ENCODE assay signal across 8 cellular contexts in genomic region chr11:65661599-65662246, GRCh38. TPM values are rescaled to one million over a fixed set of nuclear protein-coding genes. Genes with fewer than 3 reads are reported as not detected.
A peak's percentile ranks its signal among the peaks of the same experiment; 100 is the strongest.
DNase-seq lines count a peak whose midpoint lies in the region; ATAC-seq, FAIRE-seq and TF ChIP-seq lines count a peak whose summit lies in the region.

No MANE protein-coding gene starts in this region.

- H3K9me1 ChIP-seq in endothelial cell of umbilical vein (replicated peaks; ENCODE audit: control insufficient read depth, extremely low read depth, insufficient read depth, low read length): no peaks in the 10 kb centered on the region

- no peaks in the 10 kb centered on the region for H3K27me3 ChIP-seq in CD4-positive, CD25-positive, alpha-beta regulatory T cell (ENCODE audit: control insufficient read depth, insufficient read depth, low read length)
- H3K27me3 ChIP-seq in Panc1 (ENCODE audit: control insufficient read depth, insufficient read depth, low read length): no peaks in the 10 kb centered on the region
- H3K27me3 ChIP-seq in endothelial cell of umbilical vein (ENCODE audit: control insufficient read depth in 2 of 2, insufficient read depth in 2 of 2, low read length in 2 of 2): no peaks in the 10 kb centered on the region
- H3K27me3 ChIP-seq in neuronal stem cell (ENCODE audit: control insufficient read depth in 3 of 3, insufficient read depth in 3 of 3, low read depth in 1 of 3, low read length in 3 of 3): no peaks in the 10 kb centered on the region

- H2BK15ac ChIP-seq in neuronal stem cell (ENCODE audit: low read length): peak overlapping the region; percentile 37

- H3K14ac ChIP-seq in neuronal stem cell (ENCODE audit: low read length): peak overlapping the region; percentile 56

- peak overlapping the region; percentile 90 for H3K9ac ChIP-seq in endothelial cell of umbilical vein (replicated peaks; ENCODE audit: extremely low read depth, insufficient read depth, low read length)
- H3K9ac ChIP-seq in neuronal stem cell (ENCODE audit: low read depth, low read length, poor library complexity): peak overlapping the region; percentile 95

- peaks cover 4% of the 10 kb centered on the region for H3K27me3 Mint-ChIP-seq in CD4-positive, CD25-positive, alpha-beta regulatory T cell

- peaks cover 39% of the 10 kb centered on the region for H3K79me2 ChIP-seq in endothelial cell of umbilical vein (ENCODE audit: control insufficient read depth, insufficient read depth, low read length)

- peak overlapping the region; percentile 86 to 94 (median 88) for H3K4me3 Mint-ChIP-seq in CD4-positive, CD25-positive, alpha-beta regulatory T cell

- H2BK120ac ChIP-seq in neuronal stem cell (ENCODE audit: low read depth, low read length): no peak overlapping the region

- H4K20me1 ChIP-seq in endothelial cell of umbilical vein (replicated peaks; ENCODE audit: control insufficient read depth, extremely low read depth, insufficient read depth, low read length): no peaks in the 10 kb centered on the region

- H3K36me3 ChIP-seq in CD4-positive, CD25-positive, alpha-beta regulatory T cell (ENCODE audit: control insufficient read depth, insufficient read depth, low read length): peaks cover 43% of the 10 kb centered on the region
- H3K36me3 ChIP-seq in Panc1 (ENCODE audit: control insufficient read depth, insufficient read depth, low read length) (peaks cover 20% of the 10 kb centered on the region), endothelial cell of umbilical vein (ENCODE audit: control insufficient read depth in 2 of 2, extremely low read depth in 1 of 2, insufficient read depth in 2 of 2, low read length in 2 of 2) (peaks cover 21 to 44% of the 10 kb centered on the region in 2 experiments), neuronal stem cell (replicated peaks in 1 of 2; ENCODE audit: control insufficient read depth in 2 of 2, insufficient read depth in 2 of 2, low read length in 2 of 2) (peaks cover 34 to 47% of the 10 kb centered on the region in 2 donors)

- in situ Hi-C loops in Panc1 (cut with HindIII; ENCODE audit: low pct_unique_long_range_greater_than_20kb, low sequenced_read_pairs): no loop called here

- H3K9me3 ChIP-seq in CD4-positive, CD25-positive, alpha-beta regulatory T cell (ENCODE audit: control insufficient read depth in 2 of 2, low read length in 2 of 2): no peaks in the 10 kb centered on the region
- H3K9me3 ChIP-seq in Panc1 (ENCODE audit: control insufficient read depth, insufficient read depth, low read depth, low read length) (no peaks in the 10 kb centered on the region), endothelial cell of umbilical vein (replicated peaks; ENCODE audit: control insufficient read depth, insufficient read depth, low read length) (no peaks in the 10 kb centered on the region), neuronal stem cell (replicated peaks in 1 of 2; ENCODE audit: control insufficient read depth in 2 of 2, insufficient read depth in 1 of 2, low read depth in 1 of 2, low read length in 2 of 2) (peaks cover 0 to 2% of the 10 kb centered on the region in 2 donors)

- no peak for TF ChIP-seq POLR2A in endothelial cell of umbilical vein (IDR thresholded peaks at IDR 0.05; ENCODE audit: low read depth, low read length)

- DNase-seq in CD4-positive, CD25-positive, alpha-beta regulatory T cell: no peak
- DNase-seq in Panc1 (ENCODE audit: low read depth, low spot score): no peak
- DNase-seq in endothelial cell of umbilical vein (ENCODE audit: low read depth, low spot score): no peak
- no peak for DNase-seq in neuronal stem cell (ENCODE audit: low spot score)
- no peak for DNase-seq in T1000 (lab: John Stamatoyannopoulos, UW)
- no peak for DNase-seq in stimulated activated naive CD4-positive, alpha-beta T cell treated with Interleukin-2 at 50 U/mL for 16 hours (lab: John Stamatoyannopoulos, UW)
- DNase-seq in hepatic stellate cell (ENCODE audit: low spot score): no peak
- no peak for DNase-seq in GM19240 (ENCODE audit: insufficient read length, low spot score)

- peak overlapping the region; percentile 86 for H3K4me3 ChIP-seq in CD4-positive, CD25-positive, alpha-beta regulatory T cell (ENCODE audit: low read depth, low read length)
- H3K4me3 ChIP-seq in Panc1 (ENCODE audit: low read depth in 2 of 2, low read length in 2 of 2) (peak overlapping the region; percentile 81 to 100), endothelial cell of umbilical vein (replicated peaks in 1 of 3; ENCODE audit: insufficient read depth in 1 of 3, low read depth in 1 of 3, low read length in 3 of 3) (peak overlapping the region; percentile 34 to 94 (median 77)), neuronal stem cell (ENCODE audit: low read length in 2 of 2) (peak overlapping the region; percentile 88 to 96)

- BruUV-seq in Panc1 (replicated peaks; lab: Mats Ljungman, UMichigan) (TSS peak; percentile 60), endothelial cell of umbilical vein (replicated peaks; lab: Mats Ljungman, UMichigan) (no TSS peak)

- peaks cover 41% of the 10 kb centered on the region for H3K4me1 ChIP-seq in CD4-positive, CD25-positive, alpha-beta regulatory T cell (ENCODE audit: control insufficient read depth, insufficient read depth, low read length, poor library complexity, severe bottlenecking)
- H3K4me1 ChIP-seq in Panc1 (ENCODE audit: control insufficient read depth, insufficient read depth, low read length) (peaks cover 11% of the 10 kb centered on the region), endothelial cell of umbilical vein (ENCODE audit: control insufficient read depth, extremely low read depth, insufficient read depth, low read length) (peaks cover 18% of the 10 kb centered on the region), neuronal stem cell (ENCODE audit: control insufficient read depth in 2 of 2, insufficient read depth in 1 of 2, low read depth in 1 of 2, low read length in 2 of 2) (peaks cover 6 to 8% of the 10 kb centered on the region in 2 donors)

- H4K8ac ChIP-seq in neuronal stem cell (ENCODE audit: low read depth, low read length): no peak overlapping the region

- peak overlapping the region; percentile 67 for H3K23ac ChIP-seq in neuronal stem cell (ENCODE audit: low read depth, low read length, poor library complexity)

- peak overlapping the region; percentile 75 for H3K4me2 ChIP-seq in endothelial cell of umbilical vein (ENCODE audit: insufficient read depth, low read length)
- peak overlapping the region; percentile 75 for H3K4me2 ChIP-seq in neuronal stem cell (ENCODE audit: insufficient read depth, low read length, poor library complexity, severe bottlenecking)

- no peak for FAIRE-seq in endothelial cell of umbilical vein (lab: Jason Lieb, UNC)

- H3K18ac ChIP-seq in neuronal stem cell (ENCODE audit: low read length): peak overlapping the region; percentile 16

- ATAC-seq in CD4-positive, CD25-positive, alpha-beta regulatory T cell (ENCODE audit: low read depth in 2 of 2): no peak
- no peak for ATAC-seq in Panc1

- H3K9me3 Mint-ChIP-seq in CD4-positive, CD25-positive, alpha-beta regulatory T cell: no peaks in the 10 kb centered on the region

- peaks cover 32% of the 10 kb centered on the region for H3K36me3 Mint-ChIP-seq in CD4-positive, CD25-positive, alpha-beta regulatory T cell

- dilution Hi-C loops in endothelial cell of umbilical vein (cut with MboI; ENCODE audit: extremely low pct_ligation_motif_present, low sequenced_read_pairs): no loop called here

- H2AK5ac ChIP-seq in neuronal stem cell (ENCODE audit: low read depth, low read length): peak overlapping the region; percentile 77

- intact Hi-C loops in Panc1 (cut with micrococcal nuclease; ENCODE audit: unreplicated experiment) (no loop called here), endothelial cell of umbilical vein (cut with micrococcal nuclease) (no loop called here)

- no CpG with 5 or more reads among the region's 25 CpGs for WGBS in neuronal stem cell (ENCODE audit: extremely low coverage in 2 of 2, insufficient read length in 2 of 2, insufficient replicate concordance in 1 of 2), 2 donors

- H2AFZ ChIP-seq in endothelial cell of umbilical vein (ENCODE audit: low read depth, low read length) (no peak overlapping the region), neuronal stem cell (ENCODE audit: low read length) (no peak overlapping the region)

- POLR2A ChIA-PET in Panc1 (lab: Charles Lee) (no interaction called here), endothelial cell of umbilical vein (lab: Charles Lee) (interaction anchor here (0.6 to 2.6 kb wide), 3 partner anchors 9 to 57 kb away, joined by 3 to 19 read pairs (median 4); no protein-coding TSS in a partner anchor)

- H2BK12ac ChIP-seq in neuronal stem cell (ENCODE audit: low read length): no peak overlapping the region

- peaks cover 8 to 58% (median 21%) of the 10 kb centered on the region in 4 donors for H3K4me1 Mint-ChIP-seq in CD4-positive, CD25-positive, alpha-beta regulatory T cell

- no peak for TF ChIP-seq CTCF in Panc1 (IDR thresholded peaks at IDR 0.05)
- TF ChIP-seq CTCF in endothelial cell of umbilical vein (IDR thresholded peaks at IDR 0.05; ENCODE audit: extremely low read depth in 1 of 2, insufficient read depth in 1 of 2, low read depth in 1 of 2, low read length in 2 of 2): no peak

- peak overlapping the region; percentile 38 for H3K4ac ChIP-seq in neuronal stem cell (ENCODE audit: low read length)

- CTCF ChIA-PET in Panc1 (lab: Charles Lee): interaction anchor here (0.6 kb wide), 1 partner anchor 101 kb away, joined by 10 read pairs; no protein-coding TSS in a partner anchor
- CTCF ChIA-PET in endothelial cell of umbilical vein (lab: Charles Lee): interaction anchor here (1.9 kb wide), 1 partner anchor 8 kb away, joined by 14 read pairs; no protein-coding TSS in a partner anchor

- peak overlapping the region; percentile 98 for H3K27ac ChIP-seq in CD4-positive, CD25-positive, alpha-beta regulatory T cell (ENCODE audit: insufficient read depth, low read length, poor library complexity, severe bottlenecking)
- peak overlapping the region; percentile 93 for H3K27ac ChIP-seq in Panc1 (ENCODE audit: low read length)
- peak overlapping the region; percentile 91 for H3K27ac ChIP-seq in endothelial cell of umbilical vein (ENCODE audit: insufficient read depth, low read depth, low read length)
- no peak overlapping the region for H3K27ac ChIP-seq in neuronal stem cell (replicated peaks; ENCODE audit: low read length)

- peak overlapping the region in 2 of 3 donors; percentile 82 to 87 for H3K27ac Mint-ChIP-seq in CD4-positive, CD25-positive, alpha-beta regulatory T cell

- H2BK5ac ChIP-seq in neuronal stem cell (ENCODE audit: low read length): no peak overlapping the region

- H3K79me1 ChIP-seq in neuronal stem cell (ENCODE audit: low read depth, low read length): peaks cover 6% of the 10 kb centered on the region

- H4K91ac ChIP-seq in neuronal stem cell (ENCODE audit: low read depth, low read length, poor library complexity): no peak overlapping the region

RNA-seq across cellular contexts. Expression of gene RELA, which starts 1.0 kb away (rescaled TPM):
- 295 TPM for total RNA-seq in CD4-positive, CD25-positive, alpha-beta regulatory T cell
- polyA plus RNA-seq in CD4-positive, CD25-positive, alpha-beta regulatory T cell: 10 to 100 TPM; 40.3 to 66.1 (median 53.3) TPM
- total RNA-seq in Panc1 (2021; ENCODE audit: unreplicated experiment) (141 TPM), endothelial cell of umbilical vein (105 and 106 TPM in 2 replicates)
- polyA plus RNA-seq in Panc1 (2012; ENCODE audit: insufficient read length): 178 TPM
- 78.7 and 89.5 TPM in 2 replicates for polyA plus RNA-seq in endothelial cell of umbilical vein
- polyA plus RNA-seq in endothelial cell of umbilical vein (2011; cell fraction: cytosol; rRNA removed): 53.2 and 65.2 TPM in 2 replicates
- 150 and 181 TPM in 2 replicates for polyA plus RNA-seq in endothelial cell of umbilical vein (2011; cell fraction: nucleus; rRNA removed)
- polyA plus RNA-seq in endothelial cell of umbilical vein (2012): 89.6 and 100 TPM in 2 replicates
- 45.7 and 70.9 TPM in 2 replicates for polyA minus RNA-seq in endothelial cell of umbilical vein
- 35.8 TPM for polyA minus RNA-seq in endothelial cell of umbilical vein (2011; cell fraction: cytosol; rRNA and poly(A)+ RNA removed)
- 66.0 and 73.1 TPM in 2 replicates for polyA minus RNA-seq in endothelial cell of umbilical vein (2011; cell fraction: nucleus; rRNA and poly(A)+ RNA removed)
- 26.0 TPM for polyA plus RNA-seq in neuronal stem cell (2013, experiment 1 of 2)
- polyA plus RNA-seq in neuronal stem cell (2013, experiment 2 of 2): 24.2 TPM

RNA-seq across cellular contexts. Expression of gene SIPA1, which starts 23.8 kb away (rescaled TPM):
- 200 TPM for total RNA-seq in CD4-positive, CD25-positive, alpha-beta regulatory T cell
- polyA plus RNA-seq in CD4-positive, CD25-positive, alpha-beta regulatory T cell: 10 to 100 TPM; 74.7 to 91.5 (median 83.1) TPM
- total RNA-seq in Panc1 (2021; ENCODE audit: unreplicated experiment): 86.9 TPM
- 107 TPM for polyA plus RNA-seq in Panc1 (2012; ENCODE audit: insufficient read length)
- total RNA-seq in endothelial cell of umbilical vein: 119 and 128 TPM in 2 replicates
- 67.5 and 96.5 TPM in 2 replicates for polyA plus RNA-seq in endothelial cell of umbilical vein
- 43.7 and 54.8 TPM in 2 replicates for polyA plus RNA-seq in endothelial cell of umbilical vein (2011; cell fraction: cytosol; rRNA removed)
- polyA plus RNA-seq in endothelial cell of umbilical vein (2011; cell fraction: nucleus; rRNA removed): 78.0 and 81.6 TPM in 2 replicates
- polyA plus RNA-seq in endothelial cell of umbilical vein (2012): 53.4 and 66.6 TPM in 2 replicates
- polyA minus RNA-seq in endothelial cell of umbilical vein: 61.4 and 99.1 TPM in 2 replicates
- 16.3 TPM for polyA minus RNA-seq in endothelial cell of umbilical vein (2011; cell fraction: cytosol; rRNA and poly(A)+ RNA removed)
- 33.2 and 56.9 TPM in 2 replicates for polyA minus RNA-seq in endothelial cell of umbilical vein (2011; cell fraction: nucleus; rRNA and poly(A)+ RNA removed)
- polyA plus RNA-seq in neuronal stem cell (2013, experiment 1 of 2): 13.1 TPM
- 15.5 TPM for polyA plus RNA-seq in neuronal stem cell (2013, experiment 2 of 2)

RNA-seq across cellular contexts. Expression of gene PCNX3, which starts 46.1 kb away (rescaled TPM):
- total RNA-seq in CD4-positive, CD25-positive, alpha-beta regulatory T cell: 61.3 TPM
- polyA plus RNA-seq in CD4-positive, CD25-positive, alpha-beta regulatory T cell: 1 to 10 TPM; 1.9 to 2.6 (median 2.2) TPM
- total RNA-seq in Panc1 (2021; ENCODE audit: unreplicated experiment): 74.5 TPM
- polyA plus RNA-seq in Panc1 (2012; ENCODE audit: insufficient read length): 82.2 TPM
- total RNA-seq in endothelial cell of umbilical vein: 53.8 and 53.9 TPM in 2 replicates
- polyA plus RNA-seq in endothelial cell of umbilical vein: 42.6 and 53.5 TPM in 2 replicates
- 23.3 and 28.8 TPM in 2 replicates for polyA plus RNA-seq in endothelial cell of umbilical vein (2011; cell fraction: cytosol; rRNA removed)
- polyA plus RNA-seq in endothelial cell of umbilical vein (2011; cell fraction: nucleus; rRNA removed): 76.1 and 90.5 TPM in 2 replicates
- 28.4 and 32.6 TPM in 2 replicates for polyA plus RNA-seq in endothelial cell of umbilical vein (2012)
- polyA minus RNA-seq in endothelial cell of umbilical vein: 45.5 and 63.5 TPM in 2 replicates
- 34.9 TPM for polyA minus RNA-seq in endothelial cell of umbilical vein (2011; cell fraction: cytosol; rRNA and poly(A)+ RNA removed)
- polyA minus RNA-seq in endothelial cell of umbilical vein (2011; cell fraction: nucleus; rRNA and poly(A)+ RNA removed): 43.2 and 59.8 TPM in 2 replicates
- polyA plus RNA-seq in neuronal stem cell (2013, experiment 1 of 2): 11.7 TPM
- polyA plus RNA-seq in neuronal stem cell (2013, experiment 2 of 2): 11.4 TPM

RNA-seq across cellular contexts. Expression of gene MAP3K11, which starts 47.7 kb away (rescaled TPM):
- 73.1 TPM for total RNA-seq in CD4-positive, CD25-positive, alpha-beta regulatory T cell
- 10 to 100 TPM in 2 of 4 donors, 1 to 10 TPM in 2; 8.1 to 11.6 (median 9.8) TPM for polyA plus RNA-seq in CD4-positive, CD25-positive, alpha-beta regulatory T cell
- total RNA-seq in Panc1 (2021; ENCODE audit: unreplicated experiment) (124 TPM), endothelial cell of umbilical vein (160 and 182 TPM in 2 replicates)
- polyA plus RNA-seq in Panc1 (2012; ENCODE audit: insufficient read length): 138 TPM
- 131 and 148 TPM in 2 replicates for polyA plus RNA-seq in endothelial cell of umbilical vein
- 74.8 and 100 TPM in 2 replicates for polyA plus RNA-seq in endothelial cell of umbilical vein (2011; cell fraction: cytosol; rRNA removed)
- polyA plus RNA-seq in endothelial cell of umbilical vein (2011; cell fraction: nucleus; rRNA removed): 107 and 124 TPM in 2 replicates
- polyA plus RNA-seq in endothelial cell of umbilical vein (2012): 98.7 and 129 TPM in 2 replicates
- polyA minus RNA-seq in endothelial cell of umbilical vein: 74.5 and 110 TPM in 2 replicates
- 32.2 TPM for polyA minus RNA-seq in endothelial cell of umbilical vein (2011; cell fraction: cytosol; rRNA and poly(A)+ RNA removed)
- 44.6 and 76.6 TPM in 2 replicates for polyA minus RNA-seq in endothelial cell of umbilical vein (2011; cell fraction: nucleus; rRNA and poly(A)+ RNA removed)
- polyA plus RNA-seq in neuronal stem cell (2013, experiment 1 of 2): 34.0 TPM
- 32.6 TPM for polyA plus RNA-seq in neuronal stem cell (2013, experiment 2 of 2)

RNA-seq across cellular contexts. Expression of gene KAT5, which starts 50.3 kb away (rescaled TPM):
- total RNA-seq in CD4-positive, CD25-positive, alpha-beta regulatory T cell: 127 TPM
- polyA plus RNA-seq in CD4-positive, CD25-positive, alpha-beta regulatory T cell: 10 to 100 TPM; 45.4 to 62.7 (median 55.7) TPM
- total RNA-seq in Panc1 (2021; ENCODE audit: unreplicated experiment): 84.2 TPM
- polyA plus RNA-seq in Panc1 (2012; ENCODE audit: insufficient read length): 74.1 TPM
- total RNA-seq in endothelial cell of umbilical vein: 48.8 and 50.2 TPM in 2 replicates
- 31.4 and 35.8 TPM in 2 replicates for polyA plus RNA-seq in endothelial cell of umbilical vein
- polyA plus RNA-seq in endothelial cell of umbilical vein (2011; cell fraction: cytosol; rRNA removed): 32.1 and 34.3 TPM in 2 replicates
- 66.6 and 85.2 TPM in 2 replicates for polyA plus RNA-seq in endothelial cell of umbilical vein (2011; cell fraction: nucleus; rRNA removed)
- polyA plus RNA-seq in endothelial cell of umbilical vein (2012): 22.8 and 28.2 TPM in 2 replicates
- 55.9 and 86.6 TPM in 2 replicates for polyA minus RNA-seq in endothelial cell of umbilical vein
- polyA minus RNA-seq in endothelial cell of umbilical vein (2011; cell fraction: cytosol; rRNA and poly(A)+ RNA removed): 41.8 TPM
- 46.8 and 48.1 TPM in 2 replicates for polyA minus RNA-seq in endothelial cell of umbilical vein (2011; cell fraction: nucleus; rRNA and poly(A)+ RNA removed)
- 30.4 TPM for polyA plus RNA-seq in neuronal stem cell (2013, experiment 1 of 2)
- polyA plus RNA-seq in neuronal stem cell (2013, experiment 2 of 2): 28.5 TPM
